1 cellular context compared by ENCODE assay signal in the genomic region with DNA sequence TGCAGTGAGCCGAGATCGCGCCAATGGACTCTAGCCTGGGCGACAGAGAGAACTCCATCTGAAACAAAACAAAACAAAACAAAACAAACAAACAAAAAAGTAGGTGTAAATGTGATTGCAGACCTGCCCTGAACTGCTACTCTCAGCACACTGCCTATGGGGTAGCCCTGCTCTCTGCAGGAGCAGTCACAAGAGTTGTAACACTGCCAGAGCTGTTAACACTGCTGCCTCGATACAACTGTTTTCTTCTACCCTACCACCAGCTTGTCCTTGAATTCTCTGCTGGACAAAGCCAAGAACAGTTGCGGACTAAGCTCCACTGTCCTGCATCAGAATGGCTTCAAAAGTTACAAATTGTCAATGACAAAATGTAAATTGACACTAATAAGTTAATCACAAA.
TF ChIP-seq lines count a peak whose summit lies in the region.

No MANE protein-coding gene starts in this region.

TF ChIP-seq in WTC11, 78 proteins besides CTCF, POLR2A, EP300 and RAD21 (continued from another document):
- TF ChIP-seq, protein P1, sequence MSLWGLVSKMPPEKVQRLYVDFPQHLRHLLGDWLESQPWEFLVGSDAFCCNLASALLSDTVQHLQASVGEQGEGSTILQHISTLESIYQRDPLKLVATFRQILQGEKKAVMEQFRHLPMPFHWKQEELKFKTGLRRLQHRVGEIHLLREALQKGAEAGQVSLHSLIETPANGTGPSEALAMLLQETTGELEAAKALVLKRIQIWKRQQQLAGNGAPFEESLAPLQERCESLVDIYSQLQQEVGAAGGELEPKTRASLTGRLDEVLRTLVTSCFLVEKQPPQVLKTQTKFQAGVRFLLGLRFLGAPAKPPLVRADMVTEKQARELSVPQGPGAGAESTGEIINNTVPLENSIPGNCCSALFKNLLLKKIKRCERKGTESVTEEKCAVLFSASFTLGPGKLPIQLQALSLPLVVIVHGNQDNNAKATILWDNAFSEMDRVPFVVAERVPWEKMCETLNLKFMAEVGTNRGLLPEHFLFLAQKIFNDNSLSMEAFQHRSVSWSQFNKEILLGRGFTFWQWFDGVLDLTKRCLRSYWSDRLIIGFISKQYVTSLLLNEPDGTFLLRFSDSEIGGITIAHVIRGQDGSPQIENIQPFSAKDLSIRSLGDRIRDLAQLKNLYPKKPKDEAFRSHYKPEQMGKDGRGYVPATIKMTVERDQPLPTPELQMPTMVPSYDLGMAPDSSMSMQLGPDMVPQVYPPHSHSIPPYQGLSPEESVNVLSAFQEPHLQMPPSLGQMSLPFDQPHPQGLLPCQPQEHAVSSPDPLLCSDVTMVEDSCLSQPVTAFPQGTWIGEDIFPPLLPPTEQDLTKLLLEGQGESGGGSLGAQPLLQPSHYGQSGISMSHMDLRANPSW (CRISPR knock-in tag; conservative IDR thresholded peaks at IDR 0.05; ENCODE audit: low read depth) = no peak
- no peak for TF ChIP-seq GTF2I (CRISPR knock-in tag; conservative IDR thresholded peaks at IDR 0.05)
TF ChIP-seq in WTC11: peak in this region for 0.
